1 cellular context compared by ENCODE assay signal in the genomic region with DNA sequence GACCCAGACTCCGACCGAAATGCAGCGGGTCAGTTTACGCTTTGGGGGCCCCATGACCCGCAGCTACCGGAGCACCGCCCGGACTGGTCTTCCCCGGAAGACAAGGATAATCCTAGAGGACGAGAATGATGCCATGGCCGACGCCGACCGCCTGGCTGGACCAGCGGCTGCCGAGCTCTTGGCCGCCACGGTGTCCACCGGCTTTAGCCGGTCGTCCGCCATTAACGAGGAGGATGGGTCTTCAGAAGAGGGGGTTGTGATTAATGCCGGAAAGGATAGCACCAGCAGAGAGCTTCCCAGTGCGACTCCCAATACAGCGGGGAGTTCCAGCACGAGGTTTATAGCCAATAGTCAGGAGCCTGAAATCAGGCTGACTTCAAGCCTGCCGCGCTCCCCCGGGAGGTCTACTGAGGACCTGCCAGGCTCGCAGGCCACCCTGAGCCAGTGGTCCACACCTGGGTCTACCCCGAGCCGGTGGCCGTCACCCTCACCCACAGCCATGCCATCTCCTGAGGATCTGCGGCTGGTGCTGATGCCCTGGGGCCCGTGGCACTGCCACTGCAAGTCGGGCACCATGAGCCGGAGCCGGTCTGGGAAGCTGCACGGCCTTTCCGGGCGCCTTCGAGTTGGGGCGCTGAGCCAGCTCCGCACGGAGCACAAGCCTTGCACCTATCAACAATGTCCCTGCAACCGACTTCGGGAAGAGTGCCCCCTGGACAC.
TF ChIP-seq lines count a peak whose summit lies in the region.

No MANE protein-coding gene starts in this region.

TF ChIP-seq in HepG2, 621 proteins besides CTCF, POLR2A, EP300 and RAD21 (continued from another document and continues in another):
- TF ChIP-seq, protein P1, sequence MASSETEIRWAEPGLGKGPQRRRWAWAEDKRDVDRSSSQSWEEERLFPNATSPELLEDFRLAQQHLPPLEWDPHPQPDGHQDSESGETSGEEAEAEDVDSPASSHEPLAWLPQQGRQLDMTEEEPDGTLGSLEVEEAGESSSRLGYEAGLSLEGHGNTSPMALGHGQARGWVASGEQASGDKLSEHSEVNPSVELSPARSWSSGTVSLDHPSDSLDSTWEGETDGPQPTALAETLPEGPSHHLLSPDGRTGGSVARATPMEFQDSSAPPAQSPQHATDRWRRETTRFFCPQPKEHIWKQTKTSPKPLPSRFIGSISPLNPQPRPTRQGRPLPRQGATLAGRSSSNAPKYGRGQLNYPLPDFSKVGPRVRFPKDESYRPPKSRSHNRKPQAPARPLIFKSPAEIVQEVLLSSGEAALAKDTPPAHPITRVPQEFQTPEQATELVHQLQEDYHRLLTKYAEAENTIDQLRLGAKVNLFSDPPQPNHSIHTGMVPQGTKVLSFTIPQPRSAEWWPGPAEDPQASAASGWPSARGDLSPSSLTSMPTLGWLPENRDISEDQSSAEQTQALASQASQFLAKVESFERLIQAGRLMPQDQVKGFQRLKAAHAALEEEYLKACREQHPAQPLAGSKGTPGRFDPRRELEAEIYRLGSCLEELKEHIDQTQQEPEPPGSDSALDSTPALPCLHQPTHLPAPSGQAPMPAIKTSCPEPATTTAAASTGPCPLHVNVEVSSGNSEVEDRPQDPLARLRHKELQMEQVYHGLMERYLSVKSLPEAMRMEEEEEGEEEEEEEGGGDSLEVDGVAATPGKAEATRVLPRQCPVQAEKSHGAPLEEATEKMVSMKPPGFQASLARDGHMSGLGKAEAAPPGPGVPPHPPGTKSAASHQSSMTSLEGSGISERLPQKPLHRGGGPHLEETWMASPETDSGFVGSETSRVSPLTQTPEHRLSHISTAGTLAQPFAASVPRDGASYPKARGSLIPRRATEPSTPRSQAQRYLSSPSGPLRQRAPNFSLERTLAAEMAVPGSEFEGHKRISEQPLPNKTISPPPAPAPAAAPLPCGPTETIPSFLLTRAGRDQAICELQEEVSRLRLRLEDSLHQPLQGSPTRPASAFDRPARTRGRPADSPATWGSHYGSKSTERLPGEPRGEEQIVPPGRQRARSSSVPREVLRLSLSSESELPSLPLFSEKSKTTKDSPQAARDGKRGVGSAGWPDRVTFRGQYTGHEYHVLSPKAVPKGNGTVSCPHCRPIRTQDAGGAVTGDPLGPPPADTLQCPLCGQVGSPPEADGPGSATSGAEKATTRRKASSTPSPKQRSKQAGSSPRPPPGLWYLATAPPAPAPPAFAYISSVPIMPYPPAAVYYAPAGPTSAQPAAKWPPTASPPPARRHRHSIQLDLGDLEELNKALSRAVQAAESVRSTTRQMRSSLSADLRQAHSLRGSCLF (CRISPR knock-in tag; IDR thresholded peaks at IDR 0.05; ENCODE audit: borderline replicate concordance): no peak
- TF ChIP-seq NRL (CRISPR knock-in tag; IDR thresholded peaks at IDR 0.05; ENCODE audit: borderline replicate concordance) (peak; percentile 70; the same call in 1 of the 2 replicates), GPN1 (CRISPR knock-in tag; IDR thresholded peaks at IDR 0.05; ENCODE audit: borderline replicate concordance) (no peak), GTF2F1 (IDR thresholded peaks at IDR 0.05; ENCODE audit: low read length) (no peak), KAT2B (IDR thresholded peaks at IDR 0.05; ENCODE audit: borderline replicate concordance, low read depth, low read length) (no peak), ZNF230 (CRISPR knock-in tag; IDR thresholded peaks at IDR 0.05) (no peak), ZNF343 (CRISPR knock-in tag; IDR thresholded peaks at IDR 0.05) (no peak), RFX5 (IDR thresholded peaks at IDR 0.05; ENCODE audit: low read depth, low read length) (no peak), ETV6 (CRISPR knock-in tag; conservative IDR thresholded peaks at IDR 0.05) (no peak), NFYB (CRISPR knock-in tag; IDR thresholded peaks at IDR 0.05) (no peak; the same call in 1 of the 2 replicates), KLF6 (CRISPR knock-in tag; IDR thresholded peaks at IDR 0.05) (peak; percentile 43; the same call in 1 of the 2 replicates), AHR (CRISPR knock-in tag; IDR thresholded peaks at IDR 0.05) (no peak), ZNF614 (CRISPR knock-in tag; IDR thresholded peaks at IDR 0.05; ENCODE audit: borderline replicate concordance) (no peak), ZNF274 (CRISPR knock-in tag; IDR thresholded peaks at IDR 0.05) (no peak; the same call in 1 of the 2 replicates), SP2 (CRISPR knock-in tag; IDR thresholded peaks at IDR 0.05) (peak; percentile 15; the same call in 1 of the 2 replicates), ZFP82 (CRISPR knock-in tag; IDR thresholded peaks at IDR 0.05; ENCODE audit: borderline replicate concordance) (no peak), ZFYVE20 (CRISPR knock-in tag; IDR thresholded peaks at IDR 0.05; ENCODE audit: borderline replicate concordance, low read depth) (0 out of 2 replicates have a peak, but pooled peaks have one; percentile 16), KLF13 (CRISPR knock-in tag; IDR thresholded peaks at IDR 0.05) (no peak), RXRA (CRISPR knock-in tag; IDR thresholded peaks at IDR 0.05) (no peak), ZNF354B (CRISPR knock-in tag; IDR thresholded peaks at IDR 0.05) (no peak), RFXAP (CRISPR knock-in tag; IDR thresholded peaks at IDR 0.05; ENCODE audit: borderline replicate concordance) (no peak), NFE2L2 (IDR thresholded peaks at IDR 0.05; ENCODE audit: low read length) (no peak), ZNF44 (CRISPR knock-in tag; IDR thresholded peaks at IDR 0.05) (no peak)
- TF ChIP-seq, protein P2, sequence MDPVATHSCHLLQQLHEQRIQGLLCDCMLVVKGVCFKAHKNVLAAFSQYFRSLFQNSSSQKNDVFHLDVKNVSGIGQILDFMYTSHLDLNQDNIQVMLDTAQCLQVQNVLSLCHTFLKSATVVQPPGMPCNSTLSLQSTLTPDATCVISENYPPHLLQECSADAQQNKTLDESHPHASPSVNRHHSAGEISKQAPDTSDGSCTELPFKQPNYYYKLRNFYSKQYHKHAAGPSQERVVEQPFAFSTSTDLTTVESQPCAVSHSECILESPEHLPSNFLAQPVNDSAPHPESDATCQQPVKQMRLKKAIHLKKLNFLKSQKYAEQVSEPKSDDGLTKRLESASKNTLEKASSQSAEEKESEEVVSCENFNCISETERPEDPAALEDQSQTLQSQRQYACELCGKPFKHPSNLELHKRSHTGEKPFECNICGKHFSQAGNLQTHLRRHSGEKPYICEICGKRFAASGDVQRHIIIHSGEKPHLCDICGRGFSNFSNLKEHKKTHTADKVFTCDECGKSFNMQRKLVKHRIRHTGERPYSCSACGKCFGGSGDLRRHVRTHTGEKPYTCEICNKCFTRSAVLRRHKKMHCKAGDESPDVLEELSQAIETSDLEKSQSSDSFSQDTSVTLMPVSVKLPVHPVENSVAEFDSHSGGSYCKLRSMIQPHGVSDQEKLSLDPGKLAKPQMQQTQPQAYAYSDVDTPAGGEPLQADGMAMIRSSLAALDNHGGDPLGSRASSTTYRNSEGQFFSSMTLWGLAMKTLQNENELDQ (CRISPR knock-in tag; IDR thresholded peaks at IDR 0.05; ENCODE audit: borderline replicate concordance): no peak
- TF ChIP-seq, protein P3, sequence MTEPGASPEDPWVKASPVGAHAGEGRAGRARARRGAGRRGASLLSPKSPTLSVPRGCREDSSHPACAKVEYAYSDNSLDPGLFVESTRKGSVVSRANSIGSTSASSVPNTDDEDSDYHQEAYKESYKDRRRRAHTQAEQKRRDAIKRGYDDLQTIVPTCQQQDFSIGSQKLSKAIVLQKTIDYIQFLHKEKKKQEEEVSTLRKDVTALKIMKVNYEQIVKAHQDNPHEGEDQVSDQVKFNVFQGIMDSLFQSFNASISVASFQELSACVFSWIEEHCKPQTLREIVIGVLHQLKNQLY (CRISPR knock-in tag; IDR thresholded peaks at IDR 0.05): no peak
- TF ChIP-seq, protein P4, sequence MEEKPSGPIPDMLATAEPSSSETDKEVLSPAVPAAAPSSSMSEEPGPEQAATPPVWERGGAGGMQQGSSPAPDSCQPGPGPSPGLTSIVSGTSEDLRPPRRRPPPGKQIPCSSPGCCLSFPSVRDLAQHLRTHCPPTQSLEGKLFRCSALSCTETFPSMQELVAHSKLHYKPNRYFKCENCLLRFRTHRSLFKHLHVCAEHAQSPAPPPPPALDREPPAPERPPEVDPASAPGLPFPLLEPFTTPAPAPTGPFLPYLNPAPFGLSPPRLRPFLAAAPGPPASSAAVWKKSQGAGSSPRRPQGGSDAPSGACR (CRISPR knock-in tag; IDR thresholded peaks at IDR 0.05): peak; percentile 30; the same call in 1 of the 2 replicates
- TF ChIP-seq, protein P5, sequence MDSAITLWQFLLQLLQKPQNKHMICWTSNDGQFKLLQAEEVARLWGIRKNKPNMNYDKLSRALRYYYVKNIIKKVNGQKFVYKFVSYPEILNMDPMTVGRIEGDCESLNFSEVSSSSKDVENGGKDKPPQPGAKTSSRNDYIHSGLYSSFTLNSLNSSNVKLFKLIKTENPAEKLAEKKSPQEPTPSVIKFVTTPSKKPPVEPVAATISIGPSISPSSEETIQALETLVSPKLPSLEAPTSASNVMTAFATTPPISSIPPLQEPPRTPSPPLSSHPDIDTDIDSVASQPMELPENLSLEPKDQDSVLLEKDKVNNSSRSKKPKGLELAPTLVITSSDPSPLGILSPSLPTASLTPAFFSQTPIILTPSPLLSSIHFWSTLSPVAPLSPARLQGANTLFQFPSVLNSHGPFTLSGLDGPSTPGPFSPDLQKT (CRISPR knock-in tag; IDR thresholded peaks at IDR 0.05; ENCODE audit: borderline replicate concordance): no peak
- TF ChIP-seq, protein P6, sequence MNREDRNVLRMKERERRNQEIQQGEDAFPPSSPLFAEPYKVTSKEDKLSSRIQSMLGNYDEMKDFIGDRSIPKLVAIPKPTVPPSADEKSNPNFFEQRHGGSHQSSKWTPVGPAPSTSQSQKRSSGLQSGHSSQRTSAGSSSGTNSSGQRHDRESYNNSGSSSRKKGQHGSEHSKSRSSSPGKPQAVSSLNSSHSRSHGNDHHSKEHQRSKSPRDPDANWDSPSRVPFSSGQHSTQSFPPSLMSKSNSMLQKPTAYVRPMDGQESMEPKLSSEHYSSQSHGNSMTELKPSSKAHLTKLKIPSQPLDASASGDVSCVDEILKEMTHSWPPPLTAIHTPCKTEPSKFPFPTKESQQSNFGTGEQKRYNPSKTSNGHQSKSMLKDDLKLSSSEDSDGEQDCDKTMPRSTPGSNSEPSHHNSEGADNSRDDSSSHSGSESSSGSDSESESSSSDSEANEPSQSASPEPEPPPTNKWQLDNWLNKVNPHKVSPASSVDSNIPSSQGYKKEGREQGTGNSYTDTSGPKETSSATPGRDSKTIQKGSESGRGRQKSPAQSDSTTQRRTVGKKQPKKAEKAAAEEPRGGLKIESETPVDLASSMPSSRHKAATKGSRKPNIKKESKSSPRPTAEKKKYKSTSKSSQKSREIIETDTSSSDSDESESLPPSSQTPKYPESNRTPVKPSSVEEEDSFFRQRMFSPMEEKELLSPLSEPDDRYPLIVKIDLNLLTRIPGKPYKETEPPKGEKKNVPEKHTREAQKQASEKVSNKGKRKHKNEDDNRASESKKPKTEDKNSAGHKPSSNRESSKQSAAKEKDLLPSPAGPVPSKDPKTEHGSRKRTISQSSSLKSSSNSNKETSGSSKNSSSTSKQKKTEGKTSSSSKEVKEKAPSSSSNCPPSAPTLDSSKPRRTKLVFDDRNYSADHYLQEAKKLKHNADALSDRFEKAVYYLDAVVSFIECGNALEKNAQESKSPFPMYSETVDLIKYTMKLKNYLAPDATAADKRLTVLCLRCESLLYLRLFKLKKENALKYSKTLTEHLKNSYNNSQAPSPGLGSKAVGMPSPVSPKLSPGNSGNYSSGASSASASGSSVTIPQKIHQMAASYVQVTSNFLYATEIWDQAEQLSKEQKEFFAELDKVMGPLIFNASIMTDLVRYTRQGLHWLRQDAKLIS (CRISPR knock-in tag; IDR thresholded peaks at IDR 0.05): no peak; the same call in 1 of the 2 replicates
- TF ChIP-seq, protein P7, sequence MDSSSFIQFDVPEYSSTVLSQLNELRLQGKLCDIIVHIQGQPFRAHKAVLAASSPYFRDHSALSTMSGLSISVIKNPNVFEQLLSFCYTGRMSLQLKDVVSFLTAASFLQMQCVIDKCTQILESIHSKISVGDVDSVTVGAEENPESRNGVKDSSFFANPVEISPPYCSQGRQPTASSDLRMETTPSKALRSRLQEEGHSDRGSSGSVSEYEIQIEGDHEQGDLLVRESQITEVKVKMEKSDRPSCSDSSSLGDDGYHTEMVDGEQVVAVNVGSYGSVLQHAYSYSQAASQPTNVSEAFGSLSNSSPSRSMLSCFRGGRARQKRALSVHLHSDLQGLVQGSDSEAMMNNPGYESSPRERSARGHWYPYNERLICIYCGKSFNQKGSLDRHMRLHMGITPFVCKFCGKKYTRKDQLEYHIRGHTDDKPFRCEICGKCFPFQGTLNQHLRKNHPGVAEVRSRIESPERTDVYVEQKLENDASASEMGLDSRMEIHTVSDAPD (CRISPR knock-in tag; IDR thresholded peaks at IDR 0.05): 0 out of 2 replicates have a peak, but pooled peaks have one; percentile 36
- TF ChIP-seq, protein P8, sequence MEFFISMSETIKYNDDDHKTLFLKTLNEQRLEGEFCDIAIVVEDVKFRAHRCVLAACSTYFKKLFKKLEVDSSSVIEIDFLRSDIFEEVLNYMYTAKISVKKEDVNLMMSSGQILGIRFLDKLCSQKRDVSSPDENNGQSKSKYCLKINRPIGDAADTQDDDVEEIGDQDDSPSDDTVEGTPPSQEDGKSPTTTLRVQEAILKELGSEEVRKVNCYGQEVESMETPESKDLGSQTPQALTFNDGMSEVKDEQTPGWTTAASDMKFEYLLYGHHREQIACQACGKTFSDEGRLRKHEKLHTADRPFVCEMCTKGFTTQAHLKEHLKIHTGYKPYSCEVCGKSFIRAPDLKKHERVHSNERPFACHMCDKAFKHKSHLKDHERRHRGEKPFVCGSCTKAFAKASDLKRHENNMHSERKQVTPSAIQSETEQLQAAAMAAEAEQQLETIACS (CRISPR knock-in tag; IDR thresholded peaks at IDR 0.05): no peak; the same call in 1 of the 2 replicates
- TF ChIP-seq, protein P9, sequence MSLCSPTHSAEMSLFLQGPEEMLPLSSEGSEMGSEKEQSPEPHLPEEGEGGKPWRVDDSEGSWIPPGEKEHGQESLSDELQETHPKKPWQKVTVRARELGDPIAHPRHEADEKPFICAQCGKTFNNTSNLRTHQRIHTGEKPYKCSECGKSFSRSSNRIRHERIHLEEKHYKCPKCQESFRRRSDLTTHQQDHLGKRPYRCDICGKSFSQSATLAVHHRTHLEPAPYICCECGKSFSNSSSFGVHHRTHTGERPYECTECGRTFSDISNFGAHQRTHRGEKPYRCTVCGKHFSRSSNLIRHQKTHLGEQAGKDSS (CRISPR knock-in tag; IDR thresholded peaks at IDR 0.05; ENCODE audit: borderline replicate concordance, low read depth): no peak; the same call in 1 of the 2 replicates
- TF ChIP-seq, protein P10, sequence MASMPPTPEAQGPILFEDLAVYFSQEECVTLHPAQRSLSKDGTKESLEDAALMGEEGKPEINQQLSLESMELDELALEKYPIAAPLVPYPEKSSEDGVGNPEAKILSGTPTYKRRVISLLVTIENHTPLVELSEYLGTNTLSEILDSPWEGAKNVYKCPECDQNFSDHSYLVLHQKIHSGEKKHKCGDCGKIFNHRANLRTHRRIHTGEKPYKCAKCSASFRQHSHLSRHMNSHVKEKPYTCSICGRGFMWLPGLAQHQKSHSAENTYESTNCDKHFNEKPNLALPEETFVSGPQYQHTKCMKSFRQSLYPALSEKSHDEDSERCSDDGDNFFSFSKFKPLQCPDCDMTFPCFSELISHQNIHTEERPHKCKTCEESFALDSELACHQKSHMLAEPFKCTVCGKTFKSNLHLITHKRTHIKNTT (CRISPR knock-in tag; IDR thresholded peaks at IDR 0.05): no peak
